ENCODE assay signal across 8 cellular contexts in genomic region chr12:64670039-64670438, GRCh38. TPM values are rescaled to one million over a fixed set of nuclear protein-coding genes. Genes with fewer than 3 reads are reported as not detected.
DNase-seq lines count a peak whose midpoint lies in the region; ATAC-seq and TF ChIP-seq lines count a peak whose summit lies in the region.

No MANE protein-coding gene starts in this region.

- DNase-seq in DMS53 (lab: John Stamatoyannopoulos, UW) (peak; percentile 35), DMS53 treated with DMSO at 0.1 percent for 48 hours (lab: John Stamatoyannopoulos, UW; ENCODE audit: unreplicated experiment) (no peak), Peyer's patch (peak in 1 of 3 donors; percentile 17), endothelial cell (ENCODE audit: low spot score) (no peak), G401 (ENCODE audit: low spot score) (no peak)

- no peaks in the 10 kb centered on the region for H3K27me3 ChIP-seq in Peyer's patch
- H3K27me3 ChIP-seq in skeletal muscle tissue (ENCODE audit: control insufficient read depth in 3 of 3, insufficient read depth in 3 of 3, low read length in 3 of 3), result no peaks in the 10 kb centered on the region

- H3K4me1 Mint-ChIP-seq in endothelial cell (ENCODE audit: unreplicated experiment), result peaks cover 90% of the 10 kb centered on the region

- H3K9ac ChIP-seq in skeletal muscle tissue (ENCODE audit: low read depth in 1 of 3, low read length in 3 of 3), result no peak overlapping the region

- H3K27ac ChIP-seq in Peyer's patch (peak overlapping the region in 3 of 4 donors; percentile 58 to 85 (median 82)), skeletal muscle tissue (ENCODE audit: low read depth, low read length) (peak overlapping the region; percentile 3)

- H3K4me1 ChIP-seq in Peyer's patch, result peaks cover 17 to 94% (median 35%) of the 10 kb centered on the region in 4 donors
- H3K4me1 ChIP-seq in skeletal muscle tissue (ENCODE audit: control insufficient read depth in 3 of 3, insufficient read depth in 3 of 3, low read length in 3 of 3), result peaks cover 17 to 34% (median 33%) of the 10 kb centered on the region in 3 donors

- peak overlapping the region in 1 of 4 donors; percentile 36 for H3K4me3 ChIP-seq in Peyer's patch
- H3K4me3 ChIP-seq in skeletal muscle tissue (ENCODE audit: low read length in 3 of 3), result no peak overlapping the region

- H3K36me3 ChIP-seq in Peyer's patch, result no peaks in the 10 kb centered on the region
- H3K36me3 ChIP-seq in skeletal muscle tissue (ENCODE audit: control insufficient read depth in 3 of 3, insufficient read depth in 3 of 3, low read length in 3 of 3), result no peaks in the 10 kb centered on the region

- in situ Hi-C loops in G401 (cut with HindIII; ENCODE audit: low sequenced_read_pairs), result no loop called here

- H3K27ac Mint-ChIP-seq in endothelial cell (ENCODE audit: unreplicated experiment), result peak overlapping the region; percentile 87

- no peaks in the 10 kb centered on the region for H3K9me3 ChIP-seq in Peyer's patch
- H3K9me3 ChIP-seq in skeletal muscle tissue (ENCODE audit: control insufficient read depth in 3 of 3, low read length in 3 of 3), result no peaks in the 10 kb centered on the region

- no peaks in the 10 kb centered on the region for H3K9me3 Mint-ChIP-seq in endothelial cell (ENCODE audit: unreplicated experiment)

- TF ChIP-seq CTCF in Peyer's patch (IDR thresholded peaks at IDR 0.05), result no peak
- TF ChIP-seq CTCF in endothelial cell (IDR thresholded peaks at IDR 0.05; ENCODE audit: unreplicated experiment), result no peak

- no peak for TF ChIP-seq POLR2A in Peyer's patch (IDR thresholded peaks at IDR 0.05)

- peak overlapping the region; percentile 31 for H3K4me3 Mint-ChIP-seq in endothelial cell (ENCODE audit: unreplicated experiment)

- H3K27me3 Mint-ChIP-seq in endothelial cell (ENCODE audit: unreplicated experiment), result peaks cover 6% of the 10 kb centered on the region

- no peaks in the 10 kb centered on the region for H3K36me3 Mint-ChIP-seq in endothelial cell (ENCODE audit: low read depth, unreplicated experiment)

- no peak for ATAC-seq in GM18498 (IDR thresholded peaks at IDR 0.05; ENCODE audit: unreplicated experiment)
- ATAC-seq in GM21723 (IDR thresholded peaks at IDR 0.05; ENCODE audit: unreplicated experiment), result no peak

RNA-seq across cellular contexts. Expression of gene RASSF3, which starts 59.7 kb away (rescaled TPM):
- 10 to 100 TPM; 14.3 to 60.2 (median 27.2) TPM for total RNA-seq in Peyer's patch
- 43.5 TPM for total RNA-seq in endothelial cell (ENCODE audit: unreplicated experiment)
- 31.8 TPM for total RNA-seq in skeletal muscle tissue
- total RNA-seq in G401 (2014; rRNA removed; shearing (Covaris generic)), result 41.8 and 43.4 TPM in 2 replicates
